In genomic region chr9:126752376-126752775, GRCh38 we compare ENCODE assay signal across 16 cellular contexts. TPM values are rescaled to one million over a fixed set of nuclear protein-coding genes. Genes with fewer than 3 reads are reported as not detected.
DNase-seq lines count a peak whose midpoint lies in the region; ATAC-seq and TF ChIP-seq lines count a peak whose summit lies in the region.
"Had no signal": no experiment of that assay in that cellular context is flagged by ENCODE, and none has a peak within 500 bp of the region (broad histone marks: within the 10 kb centered on the region; RNA-seq: fewer than 3 reads in every experiment).

No MANE protein-coding gene starts in this region.

- no peaks in the 10 kb centered on the region for H3K4me1 Mint-ChIP-seq in type B pancreatic cell (ENCODE audit: unreplicated experiment)

- no peak overlapping the region for H3K27ac ChIP-seq in RWPE2 (ENCODE audit: poor library complexity, severe bottlenecking)
- H3K27ac ChIP-seq: BLaER1 treated with 17β-estradiol and CSF1 and Interleukin-3, amounts not matched to agents 10 nM and 100 nM; HL-60; Peyer's patch had no signal

- H3K4me1 ChIP-seq in RWPE2 (ENCODE audit: insufficient read depth, poor library complexity, severe bottlenecking): no peaks in the 10 kb centered on the region

- peak; percentile 40; the same call in 2 of the 3 replicates for ATAC-seq in RWPE2 (ENCODE audit: low read depth)
- no peak for ATAC-seq in HG03196 (IDR thresholded peaks at IDR 0.05; ENCODE audit: unreplicated experiment)
- ATAC-seq: K562 had no signal

- no peaks in the 10 kb centered on the region for H3K27me3 ChIP-seq in RWPE2 (ENCODE audit: insufficient read depth, poor library complexity, severe bottlenecking)
- H3K27me3 ChIP-seq: BLaER1 treated with 17β-estradiol and CSF1 and Interleukin-3, amounts not matched to agents 10 nM and 100 nM; Peyer's patch had no signal

- H3K27ac Mint-ChIP-seq in type B pancreatic cell: no peak overlapping the region

- H3K27me3 Mint-ChIP-seq in type B pancreatic cell: peaks cover 32% of the 10 kb centered on the region

- TF ChIP-seq CTCF in RWPE2 (IDR thresholded peaks at IDR 0.05; ENCODE audit: poor library complexity, severe bottlenecking) (no peak), epithelial cell of esophagus (IDR thresholded peaks at IDR 0.05; ENCODE audit: insufficient read depth, low read depth, low read length, missing control alignments) (no peak), type B pancreatic cell (conservative IDR thresholded peaks at IDR 0.05) (no peak)

- no peaks in the 10 kb centered on the region for H3K9me3 Mint-ChIP-seq in type B pancreatic cell

- H3K36me3 ChIP-seq in RWPE2 (ENCODE audit: low read depth): no peaks in the 10 kb centered on the region
- H3K36me3 ChIP-seq: BLaER1 treated with 17β-estradiol and CSF1 and Interleukin-3, amounts not matched to agents 10 nM and 100 nM; Peyer's patch had no signal

- H3K36me3 Mint-ChIP-seq in type B pancreatic cell: no peaks in the 10 kb centered on the region

- no peak overlapping the region for H3K4me3 ChIP-seq in RWPE2 (ENCODE audit: severe bottlenecking)
- no peak overlapping the region for H3K4me3 ChIP-seq in epithelial cell of esophagus (ENCODE audit: low read length)
- H3K4me3 ChIP-seq: BLaER1 treated with 17β-estradiol and CSF1 and Interleukin-3, amounts not matched to agents 10 nM and 100 nM; K562; Peyer's patch had no signal

- H3K4me3 Mint-ChIP-seq in type B pancreatic cell: no peak overlapping the region

- DNase-seq in RWPE2 (ENCODE audit: low spot score) (no peak), epithelial cell of esophagus (ENCODE audit: low read depth) (peak; percentile 66), kidney tubule cell (ENCODE audit: low spot score) (peak; percentile 1), type B pancreatic cell (ENCODE audit: extremely low spot score, unreplicated experiment) (peak; percentile 25), NCI-H69 (lab: John Stamatoyannopoulos, UW) (no peak), hypothalamus (lab: John Stamatoyannopoulos, UW) (no peak)
- DNase-seq: DMS 273 treated with DMSO at 0.1 percent for 48 hours, NCI-H1048, NCI-H1694, NCI-H748 treated with DMSO at 0.1 percent for 48 hours, Peyer's patch, SHP77 treated with DMSO at 0.1 percent for 48 hours had no signal

- no peaks in the 10 kb centered on the region for H3K9me3 ChIP-seq in RWPE2 (ENCODE audit: severe bottlenecking)
- H3K9me3 ChIP-seq: Peyer's patch had no signal

RNA-seq across cellular contexts. Expression of gene ZBTB43, which starts 52.5 kb away (rescaled TPM):
- total RNA-seq in type B pancreatic cell (ENCODE audit: low replicate concordance): 16.7 and 19.5 TPM in 2 replicates

Comparison
In these comparisons a context has a peak if more than half of its experiments do, and no peak if none do; other contexts are left out.
1. DNase-seq: peak in epithelial cell of esophagus (single experiment), kidney tubule cell (single experiment) and type B pancreatic cell (single experiment); none in RWPE2 (single experiment), NCI-H69 (single experiment) and hypothalamus (0 of 51).